9 cellular contexts compared by ENCODE assay signal in the genomic region with DNA sequence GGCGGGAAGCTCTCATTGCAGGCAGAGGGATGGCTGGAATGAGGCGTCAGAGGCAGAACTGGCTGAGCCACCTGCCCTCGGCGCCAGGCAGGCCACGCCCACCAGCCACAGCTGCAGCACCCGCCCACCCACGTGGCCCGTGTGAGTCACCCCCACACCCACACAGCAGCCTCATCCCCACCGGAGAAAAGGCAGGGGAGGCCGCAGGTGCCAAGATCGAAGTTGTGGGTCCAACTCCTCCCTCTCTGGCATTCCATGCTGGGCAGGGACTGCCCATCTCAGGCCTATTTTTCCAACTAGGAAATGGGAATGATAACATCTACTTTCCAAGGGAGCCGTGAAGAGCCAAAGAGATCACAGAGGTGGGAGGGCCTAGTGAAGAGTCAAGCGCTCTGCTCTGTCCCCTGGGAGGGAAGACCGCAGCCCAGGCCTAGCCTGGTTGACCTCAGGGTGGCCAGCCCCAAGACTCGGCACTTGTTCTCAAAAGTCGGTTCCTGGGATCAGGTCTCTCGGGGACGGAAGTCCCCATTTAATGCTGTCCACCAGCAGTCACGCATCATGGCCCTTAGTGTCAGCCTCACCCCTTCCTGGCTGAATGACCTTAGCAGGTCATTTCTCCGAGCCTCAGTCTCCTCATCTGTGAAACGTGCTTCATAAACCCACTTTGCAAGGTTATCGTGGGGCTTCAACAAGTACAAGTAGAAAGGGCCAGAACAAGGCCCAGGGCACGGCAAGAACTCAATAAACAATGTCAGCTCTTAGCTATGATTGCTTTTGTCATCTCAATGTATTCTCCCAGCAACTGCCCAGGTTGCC. TPM values are rescaled to one million over a fixed set of nuclear protein-coding genes. Genes with fewer than 3 reads are reported as not detected.
DNase-seq lines count a peak whose midpoint lies in the region; ATAC-seq, FAIRE-seq and TF ChIP-seq lines count a peak whose summit lies in the region.
"Had no signal": no experiment of that assay in that cellular context is flagged by ENCODE, and none has a peak within 500 bp of the region (broad histone marks: within the 10 kb centered on the region; RNA-seq: fewer than 3 reads in every experiment).

A gene (minus strand): TSS at position 45 of the 816 bp plus-strand sequence. CDS start 2,962 bp downstream, outside the sequence.

- H4K20me1 ChIP-seq in KMS-11 (ENCODE audit: insufficient read depth): no peaks in the 10 kb centered on the region

- ATAC-seq in GM19351 (IDR thresholded peaks at IDR 0.05; ENCODE audit: unreplicated experiment) (peak; percentile 46), HG02610 (IDR thresholded peaks at IDR 0.05; ENCODE audit: unreplicated experiment) (no peak)

- intact Hi-C loops in kidney (cut with DNase I): no loop called here

- H3K79me2 ChIP-seq in KMS-11 (ENCODE audit: insufficient read depth, low read depth): no peaks in the 10 kb centered on the region

- DNase-seq in activated T-cell treated with anti-CD3 and anti-CD28 coated beads for 4 hours (peak; percentile 65), kidney (peak; percentile 93), NCI-H1105 (lab: John Stamatoyannopoulos, UW) (no peak), RCC 7860 (ENCODE audit: low spot score) (no peak)
- DNase-seq in stimulated activated CD8-positive, alpha-beta memory T cell treated with anti-CD3 and anti-CD28 coated beads, Interleukin-15, amount 100 ng/mL, for 48 hours (ENCODE audit: low read depth in 2 of 2): peak; percentile 52 to 56

- no peaks in the 10 kb centered on the region for H3K36me3 ChIP-seq in KMS-11 (ENCODE audit: insufficient read depth)
- H3K36me3 ChIP-seq in kidney (ENCODE audit: control insufficient read depth in 1 of 2, insufficient read depth in 2 of 2, low read length in 2 of 2): no peaks in the 10 kb centered on the region

- H2AFZ ChIP-seq in KMS-11 (ENCODE audit: low read depth): peak within 1 kb of the TSS; percentile 71; the same call in 1 of the 2 replicates

- no peak for FAIRE-seq in kidney (lab: Jason Lieb, UNC)
- FAIRE-seq in RCC 7860 (lab: Jason Lieb, UNC): no peak

- TF ChIP-seq CTCF in KMS-11 (conservative IDR thresholded peaks at IDR 0.05; ENCODE audit: low read depth, low read length) (no peak), kidney (IDR thresholded peaks at IDR 0.05; ENCODE audit: borderline replicate concordance, extremely low read depth, insufficient read depth) (no peak)

- H3K4me3 ChIP-seq in KMS-11 (IDR thresholded peaks at IDR 0.05; ENCODE audit: insufficient read depth, low read depth, low read length) (no peak within 1 kb of the TSS), kidney (ENCODE audit: low read length in 2 of 2) (no peak within 1 kb of the TSS)
- H3K4me3 ChIP-seq: SK-N-MC had no signal

- H3K9ac ChIP-seq in KMS-11: peak within 1 kb of the TSS; percentile 55; the same call in 1 of the 2 replicates
- no peak within 1 kb of the TSS for H3K9ac ChIP-seq in kidney (ENCODE audit: low read length in 2 of 2)

- no peaks in the 10 kb centered on the region for H3K27me3 ChIP-seq in KMS-11 (ENCODE audit: insufficient read depth, low read depth)

- no peaks in the 10 kb centered on the region for H3K9me3 ChIP-seq in kidney (ENCODE audit: control insufficient read depth in 1 of 2, low read length in 2 of 2)

- H3K4me1 ChIP-seq in KMS-11 (ENCODE audit: low read depth, poor library complexity, severe bottlenecking) (peaks cover 23% of the 10 kb centered on the region), kidney (ENCODE audit: control insufficient read depth in 1 of 2, insufficient read depth in 1 of 2, low read depth in 1 of 2, low read length in 2 of 2) (no peaks in the 10 kb centered on the region)

- peak within 1 kb of the TSS; percentile 71 for H3K4me2 ChIP-seq in KMS-11

- H3K27ac ChIP-seq in KMS-11: peak within 1 kb of the TSS; percentile 76
- H3K27ac ChIP-seq in kidney (ENCODE audit: low read depth in 2 of 2, low read length in 2 of 2): no peak within 1 kb of the TSS
- H3K27ac ChIP-seq: SK-N-MC had no signal

RNA-seq across cellular contexts. Expression of the gene that starts here (rescaled TPM):
- 1.2 TPM for total RNA-seq in kidney
- 0.13 TPM for polyA plus RNA-seq in kidney (ENCODE audit: insufficient read depth, low read depth, low replicate concordance)

Comparison
In these comparisons a context has a peak if more than half of its experiments do, and no peak if none do; other contexts are left out.
1. DNase-seq: peak in activated T-cell treated with anti-CD3 and anti-CD28 coated beads for 4 hours (single experiment), kidney (single experiment) and stimulated activated CD8-positive, alpha-beta memory T cell treated with anti-CD3 and anti-CD28 coated beads, Interleukin-15, amount 100 ng/mL, for 48 hours (2 of 2); none in NCI-H1105 (single experiment) and RCC 7860 (single experiment).